Comparison of ENCODE assay signal across 26 cellular contexts in genomic region chr18:49172246-49172645, GRCh38.
DNase-seq lines count a peak whose midpoint lies in the region; ATAC-seq, FAIRE-seq and TF ChIP-seq lines count a peak whose summit lies in the region.
"Had no signal": no experiment of that assay in that cellular context is flagged by ENCODE, and none has a peak within 500 bp of the region (broad histone marks: within the 10 kb centered on the region; RNA-seq: fewer than 3 reads in every experiment).

No MANE protein-coding gene starts in this region.

- no peaks in the 10 kb centered on the region for H4K20me1 ChIP-seq in astrocyte (ENCODE audit: insufficient read depth, low read length)

- TF ChIP-seq CTCF in astrocyte (IDR thresholded peaks at IDR 0.05; ENCODE audit: insufficient read depth, low read depth, low read length) (no peak), osteocyte (IDR thresholded peaks at IDR 0.05) (no peak), GM10266 (IDR thresholded peaks at IDR 0.05; ENCODE audit: control insufficient read depth, insufficient read depth, low read depth, missing control alignments) (no peak)

- no peaks in the 10 kb centered on the region for H3K79me2 ChIP-seq in astrocyte (ENCODE audit: insufficient read depth, low read length)

- H2AFZ ChIP-seq in astrocyte (ENCODE audit: low read depth, low read length), result no peak overlapping the region
- H2AFZ ChIP-seq: GM23338 had no signal

- peaks cover 0 to 2% of the 10 kb centered on the region in 2 donors for H3K9me3 Mint-ChIP-seq in activated T-cell treated with anti-CD3 and anti-CD28 coated beads, Interleukin-2, amount 50 U/mL, for 72 hours
- no peaks in the 10 kb centered on the region for H3K9me3 Mint-ChIP-seq in astrocyte (ENCODE audit: unreplicated experiment)
- no peaks in the 10 kb centered on the region for H3K9me3 Mint-ChIP-seq in stimulated activated naive CD8-positive, alpha-beta T cell treated with anti-CD3 and anti-CD28 coated beads, Interleukin-15, Interleukin-2, amounts not matched to agents 100 ng/mL and 50 ng/mL, for 24 hours
- H3K9me3 Mint-ChIP-seq in osteocyte (ENCODE audit: unreplicated experiment), result no peaks in the 10 kb centered on the region
- H3K9me3 Mint-ChIP-seq: activated naive CD8-positive, alpha-beta T cell treated with anti-CD3 and anti-CD28 coated beads, Interleukin-2, amount 10 ng/mL, durations not matched to agents 7 days and 5 days; GM23338; HFFc6 had no signal

- no peaks in the 10 kb centered on the region for H3K27me3 ChIP-seq in astrocyte (ENCODE audit: insufficient read depth, low read length)
- H3K27me3 ChIP-seq: BE2C, left lung, stomach had no signal

- DNase-seq in activated T-cell treated with anti-CD3 and anti-CD28 coated beads, Interleukin-2, amount 50 U/mL, for 72 hours, result no peak
- DNase-seq in activated T-cell treated with anti-CD3 and anti-CD28 coated beads, Interleukin-2, amount 50 U/mL, for 1 hour, result no peak
- DNase-seq in GM18507 (ENCODE audit: extremely low spot score, insufficient read length, low read depth) (no peak), astrocyte (ENCODE audit: low read depth) (peak; percentile 6), osteocyte (ENCODE audit: extremely low spot score, unreplicated experiment) (no peak), GM10266 (ENCODE audit: extremely low spot score) (no peak)
- DNase-seq: ACHN; activated CD4-positive, CD25-positive, alpha-beta regulatory T cell; activated naive CD8-positive, alpha-beta T cell treated with anti-CD3 and anti-CD28 coated beads, Interleukin-2, amount 10 ng/mL, durations not matched to agents 7 days and 5 days; BE2C; effector memory CD4-positive, alpha-beta T cell; glutamatergic neuron; HFFc6; Kasumi-1; left lung; NCI-H1417 treated with DMSO at 0.1 percent for 48 hours; NCI-H2081; NCI-H345; PC-3; SK-N-SH; stomach had no signal

- H3K4me3 Mint-ChIP-seq in activated T-cell treated with anti-CD3 and anti-CD28 coated beads, Interleukin-2, amount 50 U/mL, for 72 hours, result peak overlapping the region in 1 of 2 donors; percentile 69
- H3K4me3 Mint-ChIP-seq in astrocyte (ENCODE audit: unreplicated experiment) (no peak overlapping the region), osteocyte (ENCODE audit: unreplicated experiment) (no peak overlapping the region)
- peak overlapping the region; percentile 11 for H3K4me3 Mint-ChIP-seq in stimulated activated naive CD8-positive, alpha-beta T cell treated with anti-CD3 and anti-CD28 coated beads, Interleukin-15, Interleukin-2, amounts not matched to agents 100 ng/mL and 50 ng/mL, for 24 hours
- H3K4me3 Mint-ChIP-seq: activated naive CD8-positive, alpha-beta T cell treated with anti-CD3 and anti-CD28 coated beads, Interleukin-2, amount 10 ng/mL, durations not matched to agents 7 days and 5 days; GM23338; HFFc6 had no signal

- H3K4me2 ChIP-seq in astrocyte (ENCODE audit: low read length), result no peak overlapping the region
- H3K4me2 ChIP-seq: GM23338, SK-N-SH had no signal

- no peaks in the 10 kb centered on the region for H3K36me3 ChIP-seq in astrocyte (ENCODE audit: insufficient read depth, low read length)
- H3K36me3 ChIP-seq: BE2C, left lung, stomach had no signal

- no peak overlapping the region for H3K4me3 ChIP-seq in astrocyte (ENCODE audit: insufficient read depth, low read depth, low read length)
- H3K4me3 ChIP-seq: coronary artery, GM23338, left lung, skin epidermis, stomach had no signal

- no peak overlapping the region for H3K27ac ChIP-seq in astrocyte (ENCODE audit: low read depth, low read length)
- H3K27ac ChIP-seq: coronary artery, left lung, skin epidermis, stomach had no signal

- peaks cover 3 to 8% of the 10 kb centered on the region in 2 donors for H3K36me3 Mint-ChIP-seq in activated T-cell treated with anti-CD3 and anti-CD28 coated beads, Interleukin-2, amount 50 U/mL, for 72 hours (ENCODE audit: insufficient read depth in 2 of 2)
- H3K36me3 Mint-ChIP-seq in astrocyte (ENCODE audit: low read depth, unreplicated experiment) (no peaks in the 10 kb centered on the region), osteocyte (ENCODE audit: unreplicated experiment) (peaks cover 11% of the 10 kb centered on the region)
- H3K36me3 Mint-ChIP-seq in stimulated activated naive CD8-positive, alpha-beta T cell treated with anti-CD3 and anti-CD28 coated beads, Interleukin-15, Interleukin-2, amounts not matched to agents 100 ng/mL and 50 ng/mL, for 24 hours (ENCODE audit: low read depth), result peaks cover 14% of the 10 kb centered on the region

- H3K4me1 Mint-ChIP-seq in activated T-cell treated with anti-CD3 and anti-CD28 coated beads, Interleukin-2, amount 50 U/mL, for 72 hours (ENCODE audit: low read depth), result peaks cover 45% of the 10 kb centered on the region
- H3K4me1 Mint-ChIP-seq in astrocyte (ENCODE audit: low read depth, unreplicated experiment) (peaks cover 27% of the 10 kb centered on the region), osteocyte (ENCODE audit: unreplicated experiment) (peaks cover 17% of the 10 kb centered on the region)
- peaks cover 59% of the 10 kb centered on the region for H3K4me1 Mint-ChIP-seq in stimulated activated naive CD8-positive, alpha-beta T cell treated with anti-CD3 and anti-CD28 coated beads, Interleukin-15, Interleukin-2, amounts not matched to agents 100 ng/mL and 50 ng/mL, for 24 hours (ENCODE audit: low read depth)

- H3K4me1 ChIP-seq in astrocyte (ENCODE audit: insufficient read depth, low read length), result peaks cover 3% of the 10 kb centered on the region
- H3K4me1 ChIP-seq: BE2C had no signal

- H3K27ac Mint-ChIP-seq in activated T-cell treated with anti-CD3 and anti-CD28 coated beads, Interleukin-2, amount 50 U/mL, for 72 hours, result peak overlapping the region; percentile 78
- H3K27ac Mint-ChIP-seq in astrocyte (ENCODE audit: unreplicated experiment) (no peak overlapping the region), osteocyte (ENCODE audit: unreplicated experiment) (no peak overlapping the region)
- H3K27ac Mint-ChIP-seq in stimulated activated naive CD8-positive, alpha-beta T cell treated with anti-CD3 and anti-CD28 coated beads, Interleukin-15, Interleukin-2, amounts not matched to agents 100 ng/mL and 50 ng/mL, for 24 hours, result peak overlapping the region; percentile 81
- H3K27ac Mint-ChIP-seq: activated naive CD8-positive, alpha-beta T cell treated with anti-CD3 and anti-CD28 coated beads, Interleukin-2, amount 10 ng/mL, durations not matched to agents 7 days and 5 days; GM23338; HFFc6 had no signal

- peaks cover 14% of the 10 kb centered on the region for H3K27me3 Mint-ChIP-seq in activated T-cell treated with anti-CD3 and anti-CD28 coated beads, Interleukin-2, amount 50 U/mL, for 72 hours (ENCODE audit: low read depth)
- H3K27me3 Mint-ChIP-seq in astrocyte (ENCODE audit: low read depth, unreplicated experiment) (no peaks in the 10 kb centered on the region), osteocyte (ENCODE audit: unreplicated experiment) (no peaks in the 10 kb centered on the region)
- H3K27me3 Mint-ChIP-seq in stimulated activated naive CD8-positive, alpha-beta T cell treated with anti-CD3 and anti-CD28 coated beads, Interleukin-15, Interleukin-2, amounts not matched to agents 100 ng/mL and 50 ng/mL, for 24 hours, result no peaks in the 10 kb centered on the region
- H3K27me3 Mint-ChIP-seq: activated naive CD8-positive, alpha-beta T cell treated with anti-CD3 and anti-CD28 coated beads, Interleukin-2, amount 10 ng/mL, durations not matched to agents 7 days and 5 days had no signal

- ATAC-seq in activated T-cell treated with anti-CD3 and anti-CD28 coated beads, Interleukin-2, amount 50 U/mL, for 72 hours (replicated peaks in 1 of 2), result peak; percentile 74 to 78
- ATAC-seq: GM23338, left lung, PC-3 had no signal

- H3K9me3 ChIP-seq in astrocyte (ENCODE audit: insufficient read depth, low read depth, low read length), result no peaks in the 10 kb centered on the region
- H3K9me3 ChIP-seq: BE2C, left lung, SK-N-SH, stomach had no signal

- no peak overlapping the region for H3K9ac ChIP-seq in astrocyte (ENCODE audit: low read length)
- H3K9ac ChIP-seq: SK-N-SH had no signal

- peak; percentile 75 for FAIRE-seq in GM18507 (lab: Jason Lieb, UNC)
- no peak for FAIRE-seq in astrocyte (lab: Jason Lieb, UNC)
- FAIRE-seq: TTC549 had no signal

Comparison
In these comparisons a context has a peak if more than half of its experiments do, and no peak if none do; other contexts are left out.
1. H3K27ac Mint-ChIP-seq: peak in activated T-cell treated with anti-CD3 and anti-CD28 coated beads, Interleukin-2, amount 50 U/mL, for 72 hours (single experiment) and stimulated activated naive CD8-positive, alpha-beta T cell treated with anti-CD3 and anti-CD28 coated beads, Interleukin-15, Interleukin-2, amounts not matched to agents 100 ng/mL and 50 ng/mL, for 24 hours (single experiment); none in astrocyte (single experiment) and osteocyte (single experiment).